ENCODE assay signal across 1 cellular context in the genomic region with DNA sequence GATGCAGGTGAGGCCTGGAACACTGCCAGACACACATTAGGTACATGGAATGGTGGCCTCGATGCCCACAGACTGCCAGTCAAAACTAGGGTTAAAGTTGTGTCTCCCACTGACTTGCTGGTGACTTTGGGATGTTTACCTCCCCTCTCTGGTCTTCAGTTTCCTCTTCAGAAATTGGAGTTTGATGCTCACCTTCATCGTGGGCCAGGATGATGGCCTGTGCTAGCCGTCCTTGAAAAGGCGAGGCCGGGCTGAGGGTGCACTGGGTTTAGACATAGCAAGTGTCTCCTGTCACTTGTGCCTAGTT.
TF ChIP-seq lines count a peak whose summit lies in the region.

No MANE protein-coding gene starts in this region.

TF ChIP-seq in SK-N-SH, 30 proteins besides CTCF, POLR2A, EP300 and RAD21 (continued from another document):
- TF ChIP-seq CHD2 (IDR thresholded peaks at IDR 0.05; ENCODE audit: low read length, partially characterized antibody), result no peak
- TF ChIP-seq SMC3 (IDR thresholded peaks at IDR 0.05; ENCODE audit: low read depth, low read length), result no peak
- TF ChIP-seq TAF1 (IDR thresholded peaks at IDR 0.05; ENCODE audit: borderline replicate concordance, low read depth, low read length), result no peak
- no peak for TF ChIP-seq MAX (IDR thresholded peaks at IDR 0.05; ENCODE audit: low read depth)
- TF ChIP-seq POLR2AphosphoS5 (IDR thresholded peaks at IDR 0.05; ENCODE audit: low read depth, low read length), result no peak
- TF ChIP-seq, protein P1, sequence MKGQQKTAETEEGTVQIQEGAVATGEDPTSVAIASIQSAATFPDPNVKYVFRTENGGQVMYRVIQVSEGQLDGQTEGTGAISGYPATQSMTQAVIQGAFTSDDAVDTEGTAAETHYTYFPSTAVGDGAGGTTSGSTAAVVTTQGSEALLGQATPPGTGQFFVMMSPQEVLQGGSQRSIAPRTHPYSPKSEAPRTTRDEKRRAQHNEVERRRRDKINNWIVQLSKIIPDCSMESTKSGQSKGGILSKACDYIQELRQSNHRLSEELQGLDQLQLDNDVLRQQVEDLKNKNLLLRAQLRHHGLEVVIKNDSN (IDR thresholded peaks at IDR 0.05; ENCODE audit: borderline replicate concordance, low read depth), result no peak
- no peak for TF ChIP-seq JUND (IDR thresholded peaks at IDR 0.05)
- no peak for TF ChIP-seq RXRA (IDR thresholded peaks at IDR 0.05; ENCODE audit: borderline replicate concordance, low read depth)
- no peak for TF ChIP-seq FOSL2 (IDR thresholded peaks at IDR 0.05; ENCODE audit: borderline replicate concordance, low read depth)
- no peak for TF ChIP-seq EZH2phosphoT487 (IDR thresholded peaks at IDR 0.05; ENCODE audit: borderline replicate concordance, low read depth)
- TF ChIP-seq GATA2 (CRISPR knock-in tag; IDR thresholded peaks at IDR 0.05), result no peak
- TF ChIP-seq TEAD4 (IDR thresholded peaks at IDR 0.05; ENCODE audit: borderline replicate concordance, insufficient read depth), result no peak
- no peak for TF ChIP-seq FOXM1 (IDR thresholded peaks at IDR 0.05; ENCODE audit: low read depth)
- no peak for TF ChIP-seq NFIC (IDR thresholded peaks at IDR 0.05; ENCODE audit: borderline replicate concordance)
- no peak for TF ChIP-seq FOXJ3 (CRISPR knock-in tag; IDR thresholded peaks at IDR 0.05)
